Comparison of ENCODE assay signal across 8 cellular contexts in genomic region chr7:92813390-92814024, GRCh38. TPM values are rescaled to one million over a fixed set of nuclear protein-coding genes. Genes with fewer than 3 reads are reported as not detected.
DNase-seq lines count a peak whose midpoint lies in the region; ATAC-seq and TF ChIP-seq lines count a peak whose summit lies in the region.

No MANE protein-coding gene starts in this region.

- H3K4me3 Mint-ChIP-seq in HFFc6: peak overlapping the region; percentile 56
- H3K4me3 Mint-ChIP-seq in chondrocyte (ENCODE audit: unreplicated experiment): no peak overlapping the region

- H3K36me3 Mint-ChIP-seq in HFFc6 (ENCODE audit: low read depth) (peaks cover 37% of the 10 kb centered on the region), chondrocyte (ENCODE audit: low read depth) (peaks cover 11% of the 10 kb centered on the region)

- H3K27me3 Mint-ChIP-seq in HFFc6 (ENCODE audit: insufficient read depth) (no peaks in the 10 kb centered on the region; the same call in 1 of the 2 replicates), chondrocyte (ENCODE audit: low read depth) (no peaks in the 10 kb centered on the region)

- no peak for DNase-seq in HFFc6
- DNase-seq in MV-4-11 (lab: John Stamatoyannopoulos, UW): peak; percentile 77
- DNase-seq in chondrocyte (ENCODE audit: low spot score): no peak
- no peak for DNase-seq in NCI-H1930 (lab: John Stamatoyannopoulos, UW)
- DNase-seq in ecto neural progenitor cell (ENCODE audit: low spot score): no peak
- DNase-seq in HT-29 (ENCODE audit: low spot score): no peak
- DNase-seq in NCI-H82 treated with DMSO at 0.1 percent for 48 hours (lab: John Stamatoyannopoulos, UW; ENCODE audit: unreplicated experiment): no peak

- peaks cover 87% of the 10 kb centered on the region for H3K4me1 Mint-ChIP-seq in HFFc6 (ENCODE audit: low read depth)
- peaks cover 84% of the 10 kb centered on the region for H3K4me1 Mint-ChIP-seq in chondrocyte (ENCODE audit: low read depth)

- H3K9me3 Mint-ChIP-seq in HFFc6 (peaks cover 13% of the 10 kb centered on the region), chondrocyte (ENCODE audit: low read depth) (peaks cover 9% of the 10 kb centered on the region)

- peak; percentile 52 for ATAC-seq in GM18870 (IDR thresholded peaks at IDR 0.05; ENCODE audit: unreplicated experiment)

- peak overlapping the region; percentile 83 for H3K27ac Mint-ChIP-seq in HFFc6
- peak overlapping the region; percentile 34 for H3K27ac Mint-ChIP-seq in chondrocyte (ENCODE audit: unreplicated experiment)

- TF ChIP-seq CTCF in HFFc6 (IDR thresholded peaks at IDR 0.05) (no peak), chondrocyte (IDR thresholded peaks at IDR 0.05) (no peak)

RNA-seq across cellular contexts. Expression of gene CDK6, which starts 22.9 kb away (rescaled TPM):
- 10 to 100 TPM; 54.5 to 90.0 (median 58.9) TPM for total RNA-seq in HFFc6 (2021; fragmentation: NEBNext Ultra II Directional; extraction: Animal tissue kit (Norgen Biotek cat#: 25700))
- 161 to 162 TPM (median 162 TPM) in 3 replicates for total RNA-seq in chondrocyte
- total RNA-seq in HT-29 (2014; rRNA removed; shearing (Covaris generic)): 48.8 and 59.5 TPM in 2 replicates
